ENCODE assay signal across 8 cellular contexts in genomic region chr1:247487057-247487456, GRCh38. TPM values are rescaled to one million over a fixed set of nuclear protein-coding genes. Genes with fewer than 3 reads are reported as not detected.
DNase-seq lines count a peak whose midpoint lies in the region; ATAC-seq lines count a peak whose summit lies in the region.

No MANE protein-coding gene starts in this region.

- H3K9me3 Mint-ChIP-seq in memory B cell = no peaks in the 10 kb centered on the region

- ATAC-seq in GM19351 (IDR thresholded peaks at IDR 0.05; ENCODE audit: unreplicated experiment) = peak; percentile 88
- ATAC-seq in memory B cell (ENCODE audit: low read depth) = peak; percentile 78

- no peaks in the 10 kb centered on the region for H3K4me1 Mint-ChIP-seq in memory B cell

- H3K36me3 Mint-ChIP-seq in memory B cell = no peaks in the 10 kb centered on the region

- H3K27ac Mint-ChIP-seq in memory B cell = no peak overlapping the region

- H3K4me3 Mint-ChIP-seq in memory B cell = no peak overlapping the region

- peak; percentile 3 for DNase-seq in NCI-H1105 treated with DMSO at 0.1 percent for 48 hours (lab: John Stamatoyannopoulos, UW)
- no peak for DNase-seq in NCI-H1105 (lab: John Stamatoyannopoulos, UW)
- peak; percentile 50 for DNase-seq in HT1080 (ENCODE audit: low read depth)
- peak; percentile 59 for DNase-seq in SW480 (ENCODE audit: low spot score)
- peak; percentile 17 for DNase-seq in dedifferentiated amniotic fluid mesenchymal stem cell (ENCODE audit: extremely low spot score)
- peak; percentile 26 to 37 for DNase-seq in memory B cell (ENCODE audit: low spot score in 2 of 2)
- DNase-seq in NCI-H1048 (lab: John Stamatoyannopoulos, UW) = no peak

- peaks cover 10% of the 10 kb centered on the region for H3K27me3 Mint-ChIP-seq in memory B cell

RNA-seq across cellular contexts. Expression of gene OR2B11, which starts 29.2 kb away (rescaled TPM):
- total RNA-seq in HT1080 (2014; rRNA removed; shearing (Covaris generic)) = not detected in 2 replicates
- polyA plus RNA-seq in HT1080 (2015; cell fraction: cytosol; rRNA removed) = not detected in 2 replicates
- polyA plus RNA-seq in HT1080 (2015; cell fraction: nucleus; rRNA removed) = not detected in 2 replicates

RNA-seq across cellular contexts. Expression of gene OR2C3, which starts 49.2 kb away (rescaled TPM):
- total RNA-seq in HT1080 (2014; rRNA removed; shearing (Covaris generic)) = not detected in 2 replicates
- polyA plus RNA-seq in HT1080 (2015; cell fraction: cytosol; rRNA removed) = not detected in 2 replicates
- not detected in 2 replicates for polyA plus RNA-seq in HT1080 (2015; cell fraction: nucleus; rRNA removed)

Comparison
In these comparisons a context has a peak if more than half of its experiments do, and no peak if none do; other contexts are left out.
1. DNase-seq: peak in NCI-H1105 treated with DMSO at 0.1 percent for 48 hours (single experiment), HT1080 (single experiment), SW480 (single experiment), dedifferentiated amniotic fluid mesenchymal stem cell (single experiment) and memory B cell (2 of 2); none in NCI-H1105 (single experiment) and NCI-H1048 (single experiment).